In genomic region chr13:77749481-77749880, GRCh38 we compare ENCODE assay signal across 1 cellular context.
TF ChIP-seq lines count a peak whose summit lies in the region.

No MANE protein-coding gene starts in this region.

TF ChIP-seq in WTC11, 78 proteins besides CTCF, POLR2A, EP300 and RAD21 (continued from another document):
- no peak for TF ChIP-seq AFF4 (CRISPR knock-in tag; IDR thresholded peaks at IDR 0.05; ENCODE audit: borderline replicate concordance)
- no peak for TF ChIP-seq USF1 (CRISPR knock-in tag; IDR thresholded peaks at IDR 0.05)
- no peak for TF ChIP-seq ZNF121 (CRISPR knock-in tag; IDR thresholded peaks at IDR 0.05)
- TF ChIP-seq NFATC4 (CRISPR knock-in tag; IDR thresholded peaks at IDR 0.05): no peak
- TF ChIP-seq ZNF416 (CRISPR knock-in tag; IDR thresholded peaks at IDR 0.05): no peak
- no peak for TF ChIP-seq FOXP4 (CRISPR knock-in tag; IDR thresholded peaks at IDR 0.05)
- TF ChIP-seq ZMAT4 (CRISPR knock-in tag; IDR thresholded peaks at IDR 0.05): no peak
- TF ChIP-seq MAX (CRISPR knock-in tag; IDR thresholded peaks at IDR 0.05): no peak
